In genomic region chr2:190718652-190719526, GRCh38 we compare ENCODE assay signal across 1 cellular context.
TF ChIP-seq lines count a peak whose summit lies in the region.

No MANE protein-coding gene starts in this region.

TF ChIP-seq in SK-N-SH treated with all-trans-retinoic acid at 6 μM for 48 hours, 23 proteins besides CTCF, POLR2A, EP300 and RAD21 (continued from another document):
- TF ChIP-seq, protein P1, sequence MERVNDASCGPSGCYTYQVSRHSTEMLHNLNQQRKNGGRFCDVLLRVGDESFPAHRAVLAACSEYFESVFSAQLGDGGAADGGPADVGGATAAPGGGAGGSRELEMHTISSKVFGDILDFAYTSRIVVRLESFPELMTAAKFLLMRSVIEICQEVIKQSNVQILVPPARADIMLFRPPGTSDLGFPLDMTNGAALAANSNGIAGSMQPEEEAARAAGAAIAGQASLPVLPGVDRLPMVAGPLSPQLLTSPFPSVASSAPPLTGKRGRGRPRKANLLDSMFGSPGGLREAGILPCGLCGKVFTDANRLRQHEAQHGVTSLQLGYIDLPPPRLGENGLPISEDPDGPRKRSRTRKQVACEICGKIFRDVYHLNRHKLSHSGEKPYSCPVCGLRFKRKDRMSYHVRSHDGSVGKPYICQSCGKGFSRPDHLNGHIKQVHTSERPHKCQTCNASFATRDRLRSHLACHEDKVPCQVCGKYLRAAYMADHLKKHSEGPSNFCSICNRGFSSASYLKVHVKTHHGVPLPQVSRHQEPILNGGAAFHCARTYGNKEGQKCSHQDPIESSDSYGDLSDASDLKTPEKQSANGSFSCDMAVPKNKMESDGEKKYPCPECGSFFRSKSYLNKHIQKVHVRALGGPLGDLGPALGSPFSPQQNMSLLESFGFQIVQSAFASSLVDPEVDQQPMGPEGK (CRISPR knock-in tag; IDR thresholded peaks at IDR 0.05; ENCODE audit: borderline replicate concordance), result no peak
- no peak for TF ChIP-seq TSHZ2 (CRISPR knock-in tag; IDR thresholded peaks at IDR 0.05)
